In genomic region chr3:14261229-14261628, GRCh38 we compare ENCODE assay signal across 8 cellular contexts.
A peak's percentile ranks its signal among the peaks of the same experiment; 100 is the strongest.
DNase-seq lines count a peak whose midpoint lies in the region; ATAC-seq, FAIRE-seq and TF ChIP-seq lines count a peak whose summit lies in the region.

No MANE protein-coding gene starts in this region.

- peaks cover 1 to 28% of the 10 kb centered on the region in 2 experiments; a peak in 4 of 5 replicates for H3K27me3 ChIP-seq in HepG2 (ENCODE audit: control insufficient read depth in 1 of 2, insufficient read depth in 2 of 2, low read length in 2 of 2)

- peak; percentile 35 for DNase-seq in AG09309 (ENCODE audit: low read depth)
- DNase-seq in NCI-H345 treated with DMSO at 0.1 percent for 48 hours (lab: John Stamatoyannopoulos, UW; ENCODE audit: unreplicated experiment): peak; percentile 29
- peak; percentile 92 for DNase-seq in activated CD4-positive, alpha-beta T cell treated with anti-CD3 and anti-CD28 coated beads, Interleukin-2, amount 10 ng/mL, durations not matched to agents 24 days and 14 days
- no peak for DNase-seq in chondrocyte (ENCODE audit: low spot score)
- peak; percentile 61 for DNase-seq in HepG2 (ENCODE audit: low spot score)
- DNase-seq in stimulated activated CD4-positive, alpha-beta T cell treated with anti-CD3 and anti-CD28 coated beads, TNF-alpha, amount 100 ng/mL, for 1 hour (ENCODE audit: low read depth in 3 of 3, low spot score in 1 of 3): peak; percentile 27 to 69 (median 52)

- H3K4me2 ChIP-seq in HepG2 (ENCODE audit: low read depth, low read length): no peak overlapping the region

- H3K27ac ChIP-seq in HepG2 (ENCODE audit: extremely low read length, insufficient read depth, low read length): no peak overlapping the region

- no peak for TF ChIP-seq POLR2A in HepG2 (IDR thresholded peaks at IDR 0.05; ENCODE audit: insufficient read depth in 1 of 2, low read depth in 2 of 2, low read length in 2 of 2)

- H3K4me1 ChIP-seq in HepG2 (ENCODE audit: insufficient read depth, low read length): peaks cover 6% of the 10 kb centered on the region

- no peaks in the 10 kb centered on the region for H3K4me1 Mint-ChIP-seq in activated CD4-positive, alpha-beta T cell treated with anti-CD3 and anti-CD28 coated beads, Interleukin-2, amount 10 ng/mL, durations not matched to agents 24 days and 14 days
- peaks cover 7% of the 10 kb centered on the region for H3K4me1 Mint-ChIP-seq in chondrocyte (ENCODE audit: low read depth)

- no peak overlapping the region for H3K27ac Mint-ChIP-seq in activated CD4-positive, alpha-beta T cell treated with anti-CD3 and anti-CD28 coated beads, Interleukin-2, amount 10 ng/mL, durations not matched to agents 24 days and 14 days
- no peak overlapping the region for H3K27ac Mint-ChIP-seq in chondrocyte (ENCODE audit: unreplicated experiment)

- no peak overlapping the region for H3K4me3 Mint-ChIP-seq in activated CD4-positive, alpha-beta T cell treated with anti-CD3 and anti-CD28 coated beads, Interleukin-2, amount 10 ng/mL, durations not matched to agents 24 days and 14 days
- no peak overlapping the region for H3K4me3 Mint-ChIP-seq in chondrocyte (ENCODE audit: unreplicated experiment)

- WGBS in HepG2 (ENCODE audit: low lambda C conversion rate): 1% methylated on average over 8 of the region's 8 CpGs

- no TSS peak for BruUV-seq in HepG2 (replicated peaks; lab: Mats Ljungman, UMichigan)

- H3K27me3 Mint-ChIP-seq in activated CD4-positive, alpha-beta T cell treated with anti-CD3 and anti-CD28 coated beads, Interleukin-2, amount 10 ng/mL, durations not matched to agents 24 days and 14 days: peaks cover 7% of the 10 kb centered on the region
- peaks cover 7% of the 10 kb centered on the region for H3K27me3 Mint-ChIP-seq in chondrocyte (ENCODE audit: low read depth)

- TF ChIP-seq EP300 in HepG2 (IDR thresholded peaks at IDR 0.05; ENCODE audit: low read depth in 2 of 2, low read length in 2 of 2) (no peak), HepG2 (CRISPR knock-in tag; IDR thresholded peaks at IDR 0.05; ENCODE audit: borderline replicate concordance) (no peak)

- no peaks in the 10 kb centered on the region for H3K79me2 ChIP-seq in HepG2 (ENCODE audit: insufficient read depth, low read length)

- intact Hi-C loops in activated CD4-positive, alpha-beta T cell treated with anti-CD3 and anti-CD28 coated beads, Interleukin-2, amount 10 ng/mL, durations not matched to agents 24 days and 14 days (cut with micrococcal nuclease): loop anchor here (1.0 to 5.0 kb wide), 5 partner anchors 200 to 660 kb away; no protein-coding TSS in a partner anchor
- intact Hi-C loops in HepG2 (cut with micrococcal nuclease; ENCODE audit: unreplicated experiment): loop anchor here (1.0 to 5.0 kb wide), 5 partner anchors 110 to 287 kb away; partner anchors contain the start of gene SLC6A6

- no peaks in the 10 kb centered on the region for H3K36me3 Mint-ChIP-seq in activated CD4-positive, alpha-beta T cell treated with anti-CD3 and anti-CD28 coated beads, Interleukin-2, amount 10 ng/mL, durations not matched to agents 24 days and 14 days (ENCODE audit: low read depth)
- H3K36me3 Mint-ChIP-seq in chondrocyte (ENCODE audit: low read depth): no peaks in the 10 kb centered on the region

- no peak overlapping the region for H2AFZ ChIP-seq in HepG2 (ENCODE audit: low read length)

- no peaks in the 10 kb centered on the region for H4K20me1 ChIP-seq in HepG2 (ENCODE audit: insufficient read depth, low read length)

- no peak overlapping the region for H3K9ac ChIP-seq in HepG2 (ENCODE audit: insufficient read depth, low read depth, low read length)

- TF ChIP-seq CTCF in AG09309 (IDR thresholded peaks at IDR 0.05; ENCODE audit: control insufficient read depth, insufficient read depth, low read depth, low read length, missing control alignments) (peak; percentile 98), chondrocyte (IDR thresholded peaks at IDR 0.05) (peak; percentile 99), HepG2 (CRISPR knock-in tag; IDR thresholded peaks at IDR 0.05) (peak; percentile 94)

- H3K9me3 ChIP-seq in HepG2 (ENCODE audit: low read length): no peaks in the 10 kb centered on the region

- peak; percentile 74 for FAIRE-seq in HepG2 (lab: Jason Lieb, UNC)

- ATAC-seq in GM19438 (IDR thresholded peaks at IDR 0.05; ENCODE audit: low read depth, unreplicated experiment) (peak; percentile 60), HepG2 (peak; percentile 90), GM19324 (IDR thresholded peaks at IDR 0.05; ENCODE audit: low FRiP score, unreplicated experiment) (no peak)

- CTCF ChIA-PET in HepG2 (lab: Yijun Ruan, JAX; ENCODE audit: low intra/inter-chr PET ratio, low total read pairs): interaction anchor here (0.9 to 2.3 kb wide), 7 partner anchors 108 to 287 kb away, joined by 3 to 41 read pairs (median 4); no protein-coding TSS in a partner anchor

- in situ Hi-C loops in HepG2 (cut with HindIII; ENCODE audit: extremely low pct_ligation_motif_present, low pct_unique_long_range_greater_than_20kb): loop anchor here (5.0 to 10.0 kb wide), 2 partner anchors 114 to 201 kb away; no protein-coding TSS in a partner anchor

- H3K4me3 ChIP-seq in AG09309 (ENCODE audit: control insufficient read depth, low read depth, low read length) (no peak overlapping the region), HepG2 (replicated peaks in 1 of 3; ENCODE audit: insufficient read depth in 1 of 3, low read depth in 2 of 3, low read length in 3 of 3) (no peak overlapping the region)

- H3K36me3 ChIP-seq in HepG2 (replicated peaks in 1 of 2; ENCODE audit: control insufficient read depth in 1 of 2, insufficient read depth in 2 of 2, low read length in 2 of 2): no peaks in the 10 kb centered on the region

- TF ChIP-seq RAD21 in HepG2 (CRISPR knock-in tag; IDR thresholded peaks at IDR 0.05): peak; percentile 93

- POLR2A ChIA-PET in HepG2 (lab: Yijun Ruan, JAX): no interaction called here

- no peaks in the 10 kb centered on the region for H3K9me3 Mint-ChIP-seq in activated CD4-positive, alpha-beta T cell treated with anti-CD3 and anti-CD28 coated beads, Interleukin-2, amount 10 ng/mL, durations not matched to agents 24 days and 14 days
- no peaks in the 10 kb centered on the region for H3K9me3 Mint-ChIP-seq in chondrocyte (ENCODE audit: low read depth)

TF ChIP-seq in HepG2, 621 proteins besides CTCF, POLR2A, EP300 and RAD21 (continues in another document):
- TF ChIP-seq SALL1 (CRISPR knock-in tag; IDR thresholded peaks at IDR 0.05): peak; percentile 40; the same call in 1 of the 2 replicates
- TF ChIP-seq ZZZ3 (CRISPR knock-in tag; IDR thresholded peaks at IDR 0.05; ENCODE audit: borderline replicate concordance): no peak
- peak; percentile 48 for TF ChIP-seq XRCC5 (optimal IDR thresholded peaks at IDR 0.05; ENCODE audit: low read length)
- no peak for TF ChIP-seq ZNF124 (CRISPR knock-in tag; IDR thresholded peaks at IDR 0.05)
- peak; percentile 96 for TF ChIP-seq ZNF770 (CRISPR knock-in tag; IDR thresholded peaks at IDR 0.05)
- TF ChIP-seq SMC3 (IDR thresholded peaks at IDR 0.05; ENCODE audit: low read length): peak; percentile 92
- peak; percentile 24 for TF ChIP-seq TEAD3 (CRISPR knock-in tag; optimal IDR thresholded peaks at IDR 0.05; ENCODE audit: borderline replicate concordance)
- TF ChIP-seq ZSCAN29 (CRISPR knock-in tag; conservative IDR thresholded peaks at IDR 0.05): no peak
- TF ChIP-seq POLR2AphosphoS2 (IDR thresholded peaks at IDR 0.05; ENCODE audit: low read depth, low read length): no peak
- TF ChIP-seq ZNF563 (CRISPR knock-in tag; IDR thresholded peaks at IDR 0.05): no peak
- 0 out of 4 replicates have a peak, but pooled peaks of 1 of the 2 experiments have one; percentile 16 for TF ChIP-seq KLF16 (CRISPR knock-in tag; IDR thresholded peaks at IDR 0.05)
- no peak for TF ChIP-seq NR2F6 (IDR thresholded peaks at IDR 0.05)
- TF ChIP-seq NR2F6 (CRISPR knock-in tag; IDR thresholded peaks at IDR 0.05): peak; percentile 52; the same call in 1 of the 2 replicates
- TF ChIP-seq ZNF670 (CRISPR knock-in tag; IDR thresholded peaks at IDR 0.05; ENCODE audit: borderline replicate concordance): no peak
- no peak for TF ChIP-seq ZNF501 (CRISPR knock-in tag; IDR thresholded peaks at IDR 0.05)
- 0 out of 2 replicates have a peak, but pooled peaks have one; percentile 23 for TF ChIP-seq MEF2D (CRISPR knock-in tag; IDR thresholded peaks at IDR 0.05)
- no peak for TF ChIP-seq TOPORS (CRISPR knock-in tag; IDR thresholded peaks at IDR 0.05)
- TF ChIP-seq FOSL2 (CRISPR knock-in tag; IDR thresholded peaks at IDR 0.05): peak; percentile 36; the same call in 1 of the 2 replicates
- peak; percentile 38; the same call in 1 of the 2 replicates for TF ChIP-seq ELF3 (CRISPR knock-in tag; IDR thresholded peaks at IDR 0.05)
- TF ChIP-seq MLLT10 (CRISPR knock-in tag; IDR thresholded peaks at IDR 0.05): no peak
